In genomic region chr19:14177496-14178074, GRCh38 we compare ENCODE assay signal across 26 cellular contexts.
"Had no signal": no experiment of that assay in that cellular context is flagged by ENCODE, and none has a peak within 500 bp of the region (broad histone marks: within the 10 kb centered on the region; RNA-seq: fewer than 3 reads in every experiment).

No MANE protein-coding gene starts in this region.

- H3K4me1 Mint-ChIP-seq: stimulated activated memory B cell treated with anti-CD40 and anti-IgM and Interleukin-4, amounts not matched to agents 10 μg/mL and 1 μg/mL and 100 μg/mL, for 72 hours had no signal

- H3K9me3 Mint-ChIP-seq: immature natural killer cell; mesothelial cell of epicardium; naive B cell; natural killer cell; nephron progenitor cell; neural progenitor cell; stimulated activated memory B cell treated with anti-CD40 and anti-IgM and Interleukin-4, amounts not matched to agents 10 μg/mL and 1 μg/mL and 100 μg/mL, for 72 hours; stimulated activated naive CD8-positive, alpha-beta T cell treated with anti-CD3 and anti-CD28 coated beads, Interleukin-15, amount 100 ng/mL, for 72 hours had no signal

- H2AFZ ChIP-seq: neural progenitor cell had no signal

- H3K4me3 ChIP-seq: left ventricle myocardium inferior, lung, neural progenitor cell, pancreas, prostate gland, sigmoid colon, spleen, tibial nerve, upper lobe of left lung, vagina had no signal

- DNase-seq: hypothalamus; immature natural killer cell; kidney; left ventricle myocardium inferior; mesendoderm; naive B cell; natural killer cell; nephron progenitor cell; pancreas; posterior cingulate gyrus; retina; right cardiac atrium; sigmoid colon; small intestine; spleen; stimulated activated CD4-positive, alpha-beta T cell treated with anti-CD3 and anti-CD28 coated beads, Interleukin-4, amount 100 ng/mL, for 24 hours; stimulated activated naive CD4-positive, alpha-beta T cell treated with Interleukin-2 at 50 U/mL for 16 hours; stimulated activated naive CD8-positive, alpha-beta T cell treated with anti-CD3 and anti-CD28 coated beads, Interleukin-15, amount 100 ng/mL, for 72 hours had no signal

- H3K4me1 ChIP-seq: neural progenitor cell, pancreas, prostate gland, spleen, tibial nerve, upper lobe of left lung, vagina had no signal

- H3K36me3 ChIP-seq: neural progenitor cell, pancreas, prostate gland had no signal

- H3K4me2 ChIP-seq: neural progenitor cell had no signal

- H3K9ac ChIP-seq: neural progenitor cell had no signal

- H3K27me3 Mint-ChIP-seq: naive B cell; stimulated activated naive CD8-positive, alpha-beta T cell treated with anti-CD3 and anti-CD28 coated beads, Interleukin-15, amount 100 ng/mL, for 72 hours had no signal

- H3K27ac Mint-ChIP-seq: immature natural killer cell; mesothelial cell of epicardium; natural killer cell; nephron progenitor cell; stimulated activated memory B cell treated with anti-CD40 and anti-IgM and Interleukin-4, amounts not matched to agents 10 μg/mL and 1 μg/mL and 100 μg/mL, for 72 hours had no signal

- H3K27me3 ChIP-seq: neural progenitor cell, pancreas, sigmoid colon, spleen, tibial nerve, upper lobe of left lung, vagina had no signal

- ATAC-seq: natural killer cell; pancreas; right cardiac atrium; stimulated activated memory B cell treated with anti-CD40 and anti-IgM and Interleukin-4, amounts not matched to agents 10 μg/mL and 1 μg/mL and 100 μg/mL, for 72 hours; stimulated activated naive CD8-positive, alpha-beta T cell treated with anti-CD3 and anti-CD28 coated beads, Interleukin-15, amount 100 ng/mL, for 72 hours had no signal

- H3K4me3 Mint-ChIP-seq: immature natural killer cell; mesothelial cell of epicardium; naive B cell; natural killer cell; nephron progenitor cell; neural progenitor cell; stimulated activated memory B cell treated with anti-CD40 and anti-IgM and Interleukin-4, amounts not matched to agents 10 μg/mL and 1 μg/mL and 100 μg/mL, for 72 hours; stimulated activated naive CD8-positive, alpha-beta T cell treated with anti-CD3 and anti-CD28 coated beads, Interleukin-15, amount 100 ng/mL, for 72 hours had no signal

- H3K9me3 ChIP-seq: left ventricle myocardium inferior, pancreas, prostate gland, sigmoid colon, spleen, tibial nerve, upper lobe of left lung, vagina had no signal

- H3K36me3 Mint-ChIP-seq: naive B cell; natural killer cell; stimulated activated memory B cell treated with anti-CD40 and anti-IgM and Interleukin-4, amounts not matched to agents 10 μg/mL and 1 μg/mL and 100 μg/mL, for 72 hours had no signal

- H3K27ac ChIP-seq: left ventricle myocardium inferior, neural progenitor cell, pancreas, prostate gland, sigmoid colon, spleen, tibial nerve, upper lobe of left lung, vagina had no signal
